Comparison of ENCODE assay signal across 8 cellular contexts in the genomic region with DNA sequence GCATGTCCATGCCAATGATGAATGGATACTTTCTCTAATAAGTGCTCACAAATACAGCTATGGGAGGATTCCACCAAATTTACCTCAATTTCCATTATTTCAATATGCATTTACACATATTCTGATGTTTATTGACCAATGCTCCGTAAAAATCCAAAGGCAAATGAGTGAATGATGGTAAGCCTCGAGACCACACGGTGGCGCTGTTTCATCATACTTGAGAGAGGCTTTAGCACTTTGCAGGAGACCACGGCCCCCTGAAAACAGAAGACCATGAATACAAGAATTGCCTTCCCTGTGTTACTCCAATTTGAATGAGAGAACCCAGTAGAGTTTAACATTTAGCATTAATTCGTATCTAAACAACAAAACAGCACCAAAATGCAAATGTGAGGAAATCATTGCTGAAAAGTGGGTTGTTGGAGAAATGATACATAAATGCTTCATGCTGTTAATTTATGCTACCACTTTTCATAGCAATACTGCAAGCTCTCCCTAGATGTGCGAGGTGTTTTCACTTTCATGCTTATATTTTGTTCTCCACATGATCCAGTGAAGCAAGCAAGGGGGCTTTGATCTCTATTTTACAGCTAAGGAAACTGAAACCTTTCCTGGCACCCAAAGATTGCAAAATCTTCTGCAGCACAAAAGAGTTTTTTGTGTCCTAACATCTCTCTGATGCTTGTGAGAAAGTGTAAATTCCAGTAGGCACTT. TPM values are rescaled to one million over a fixed set of nuclear protein-coding genes. Genes with fewer than 3 reads are reported as not detected.
DNase-seq lines count a peak whose midpoint lies in the region; ATAC-seq and TF ChIP-seq lines count a peak whose summit lies in the region.

No MANE protein-coding gene starts in this region.

- no peaks in the 10 kb centered on the region for H3K36me3 ChIP-seq in CD8-positive, alpha-beta memory T cell (ENCODE audit: insufficient read depth, low read length)
- H3K36me3 ChIP-seq in HCT116 (ENCODE audit: control insufficient read depth in 1 of 2, insufficient read depth in 2 of 2, low read length in 2 of 2), result no peaks in the 10 kb centered on the region
- H3K36me3 ChIP-seq in lung (ENCODE audit: control insufficient read depth in 2 of 2, insufficient read depth in 2 of 2, low read length in 2 of 2), result no peaks in the 10 kb centered on the region

- 5 to 7% methylated on average over 7 of the region's 7 CpGs for WGBS in lung, 2 donors

- H3K4me3 ChIP-seq in CD8-positive, alpha-beta memory T cell (ENCODE audit: low read length), result no peak overlapping the region
- H3K4me3 ChIP-seq in HCT116 (replicated peaks in 1 of 2; ENCODE audit: low read depth in 1 of 2, low read length in 2 of 2) (no peak overlapping the region), dorsolateral prefrontal cortex (peak overlapping the region in 29 of 59 donors; percentile 0 to 47 (median 18)), lung (no peak overlapping the region)

- no TSS peak for BruUV-seq in HCT116 (replicated peaks; lab: Mats Ljungman, UMichigan)

- peak overlapping the region; percentile 90 for H2AFZ ChIP-seq in HCT116 (ENCODE audit: low read depth, low read length, poor library complexity, severe bottlenecking)

- no peaks in the 10 kb centered on the region for H3K79me2 ChIP-seq in HCT116 (ENCODE audit: insufficient read depth, low read length)

- peak overlapping the region in 1 of 7 donors; percentile 56 for H3K4me3 Mint-ChIP-seq in CD8-positive, alpha-beta memory T cell

- H3K27ac ChIP-seq in CD8-positive, alpha-beta memory T cell (ENCODE audit: low read depth, low read length), result no peak overlapping the region
- H3K27ac ChIP-seq in HCT116 (ENCODE audit: low read depth, low read length) (no peak overlapping the region), dorsolateral prefrontal cortex (no peak overlapping the region), lung (ENCODE audit: low read depth in 1 of 2, low read length in 1 of 2) (no peak overlapping the region)

- no peaks in the 10 kb centered on the region for H3K27me3 ChIP-seq in CD8-positive, alpha-beta memory T cell (ENCODE audit: insufficient read depth, low read length, poor library complexity, severe bottlenecking)
- H3K27me3 ChIP-seq in HCT116 (ENCODE audit: insufficient read depth, low read length) (no peaks in the 10 kb centered on the region), dorsolateral prefrontal cortex (no peaks in the 10 kb centered on the region), lung (ENCODE audit: control insufficient read depth, insufficient read depth) (no peaks in the 10 kb centered on the region)

- peak; percentile 26 to 66 (median 44) for DNase-seq in CD8-positive, alpha-beta memory T cell
- DNase-seq in HCT116 (ENCODE audit: low read depth, low spot score) (peak; percentile 72), NCI-H460 (ENCODE audit: extremely low read depth, low read depth) (peak; percentile 82), dorsolateral prefrontal cortex (peak; percentile 61 to 83 (median 68)), lung (ENCODE audit: low spot score) (peak; percentile 49)
- DNase-seq in activated CD4-positive, alpha-beta T cell treated with anti-CD3 and anti-CD28 coated beads, Interleukin-2, amount 50 U/mL, for 4 hours, result peak; percentile 39 to 54
- peak; percentile 22 for DNase-seq in stimulated activated CD8-positive, alpha-beta memory T cell treated with anti-CD3 and anti-CD28 coated beads, Interleukin-12 subunit alpha, Interleukin-12 subunit beta, amount 100 ng/mL, for 4 hours (ENCODE audit: low read depth)

- H3K9me2 ChIP-seq in HCT116 (ENCODE audit: insufficient read depth), result no peaks in the 10 kb centered on the region

- H3K4me2 ChIP-seq in HCT116 (ENCODE audit: low read length), result peak overlapping the region; percentile 38

- no peak for TF ChIP-seq POLR2A in HCT116 (IDR thresholded peaks at IDR 0.05; ENCODE audit: borderline replicate concordance, extremely low read depth, insufficient read depth, insufficient read length)

- ATAC-seq in HCT116 (peak; percentile 52), lung (ENCODE audit: insufficient read depth, low FRiP score) (peak; percentile 60), HG03097 (IDR thresholded peaks at IDR 0.05; ENCODE audit: low FRiP score, unreplicated experiment) (no peak)

- POLR2A ChIA-PET in CD8-positive, alpha-beta memory T cell (lab: Charles Lee), result no interaction called here
- POLR2A ChIA-PET in HCT116 (lab: Charles Lee), result interaction anchor here (1.7 kb wide), 1 partner anchor 184 kb away, joined by 4 read pairs; no protein-coding TSS in a partner anchor

- CTCF ChIA-PET in CD8-positive, alpha-beta memory T cell (lab: Charles Lee), result interaction anchor here (0.6 to 9.5 kb wide), 26 partner anchors 9 to 998 kb away, joined by 3 to 106 read pairs (median 4); no protein-coding TSS in a partner anchor
- CTCF ChIA-PET in HCT116 (lab: Charles Lee), result interaction anchor here (0.7 to 9.6 kb wide), 23 partner anchors 10 to 1139 kb away, joined by 3 to 356 read pairs (median 6); no protein-coding TSS in a partner anchor

- no peaks in the 10 kb centered on the region for H3K9me3 ChIP-seq in CD8-positive, alpha-beta memory T cell (ENCODE audit: low read length)
- H3K9me3 ChIP-seq in HCT116 (ENCODE audit: control insufficient read depth in 1 of 2, insufficient read depth in 1 of 2, low read depth in 1 of 2, low read length in 2 of 2) (no peaks in the 10 kb centered on the region), lung (ENCODE audit: control insufficient read depth in 2 of 2, insufficient read depth in 1 of 2, low read length in 1 of 2) (no peaks in the 10 kb centered on the region)

- H3K4me1 Mint-ChIP-seq in CD8-positive, alpha-beta memory T cell, result peaks cover 26 to 29% (median 28%) of the 10 kb centered on the region in 3 donors

- intact Hi-C loops in HCT116 (cut with micrococcal nuclease) (loop anchor here (1.0 to 5.0 kb wide), 6 partner anchors 180 to 1140 kb away; no protein-coding TSS in a partner anchor), dorsolateral prefrontal cortex (cut with DNase I) (loop anchor here (1.0 to 10.0 kb wide), 4 partner anchors 180 to 538 kb away; no protein-coding TSS in a partner anchor)

- H3K9me3 Mint-ChIP-seq in CD8-positive, alpha-beta memory T cell, result no peaks in the 10 kb centered on the region

- RAD21 ChIA-PET in HCT116 (lab: Charles Lee; ENCODE audit: low non-redundant PET in 1 of 2, low total read pairs in 2 of 2, uncharacterized antibody in 2 of 2, unreplicated experiment in 2 of 2), result interaction anchor here (1.3 to 2.6 kb wide), 3 partner anchors 184 to 486 kb away, joined by 8 to 12 read pairs (median 11); no protein-coding TSS in a partner anchor

- H3K4me1 ChIP-seq in CD8-positive, alpha-beta memory T cell (ENCODE audit: insufficient read depth, low read length), result peaks cover 15% of the 10 kb centered on the region
- peaks cover 5 to 10% of the 10 kb centered on the region in 2 experiments; a peak in 3 of 4 replicates for H3K4me1 ChIP-seq in HCT116 (ENCODE audit: control insufficient read depth in 1 of 2, insufficient read depth in 2 of 2, low read length in 2 of 2)
- H3K4me1 ChIP-seq in lung (ENCODE audit: control insufficient read depth in 2 of 2, insufficient read depth in 2 of 2, low read length in 2 of 2), result no peaks in the 10 kb centered on the region

- no peaks in the 10 kb centered on the region for H3K36me3 Mint-ChIP-seq in CD8-positive, alpha-beta memory T cell

- H3K27me3 Mint-ChIP-seq in CD8-positive, alpha-beta memory T cell, result peaks cover 0 to 2% of the 10 kb centered on the region in 2 donors

- H3K9ac ChIP-seq in HCT116 (ENCODE audit: low read length), result no peak overlapping the region

- peak; percentile 83 for TF ChIP-seq RAD21 in HCT116 (IDR thresholded peaks at IDR 0.05; ENCODE audit: low read depth)

- no peak overlapping the region for H3K27ac Mint-ChIP-seq in CD8-positive, alpha-beta memory T cell

- H4K20me1 ChIP-seq in HCT116 (ENCODE audit: insufficient read depth), result no peaks in the 10 kb centered on the region

- TF ChIP-seq CTCF in HCT116 (IDR thresholded peaks at IDR 0.05 in 2 of 3, conservative IDR thresholded peaks at IDR 0.05 in 1 of 3; ENCODE audit: borderline replicate concordance in 1 of 3, insufficient read depth in 1 of 3, low read depth in 2 of 3, low read length in 2 of 3) (peak; percentile 64 to 95 (median 79)), dorsolateral prefrontal cortex (IDR thresholded peaks at IDR 0.05 in 54 of 56, conservative IDR thresholded peaks at IDR 0.05 in 2 of 56; ENCODE audit: low read depth in 1 of 56, partially characterized antibody in 56 of 56) (peak; percentile 88 to 99 (median 94)), lung (IDR thresholded peaks at IDR 0.05; ENCODE audit: control extremely low read depth, extremely low read depth) (peak; percentile 81)

TF ChIP-seq in HCT116, 20 proteins besides CTCF, POLR2A, EP300 and RAD21:
- TF ChIP-seq, protein P1, sequence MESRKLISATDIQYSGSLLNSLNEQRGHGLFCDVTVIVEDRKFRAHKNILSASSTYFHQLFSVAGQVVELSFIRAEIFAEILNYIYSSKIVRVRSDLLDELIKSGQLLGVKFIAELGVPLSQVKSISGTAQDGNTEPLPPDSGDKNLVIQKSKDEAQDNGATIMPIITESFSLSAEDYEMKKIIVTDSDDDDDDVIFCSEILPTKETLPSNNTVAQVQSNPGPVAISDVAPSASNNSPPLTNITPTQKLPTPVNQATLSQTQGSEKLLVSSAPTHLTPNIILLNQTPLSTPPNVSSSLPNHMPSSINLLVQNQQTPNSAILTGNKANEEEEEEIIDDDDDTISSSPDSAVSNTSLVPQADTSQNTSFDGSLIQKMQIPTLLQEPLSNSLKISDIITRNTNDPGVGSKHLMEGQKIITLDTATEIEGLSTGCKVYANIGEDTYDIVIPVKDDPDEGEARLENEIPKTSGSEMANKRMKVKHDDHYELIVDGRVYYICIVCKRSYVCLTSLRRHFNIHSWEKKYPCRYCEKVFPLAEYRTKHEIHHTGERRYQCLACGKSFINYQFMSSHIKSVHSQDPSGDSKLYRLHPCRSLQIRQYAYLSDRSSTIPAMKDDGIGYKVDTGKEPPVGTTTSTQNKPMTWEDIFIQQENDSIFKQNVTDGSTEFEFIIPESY (IDR thresholded peaks at IDR 0.05; ENCODE audit: extremely low read depth, insufficient replicate concordance, low read length), result no peak
- TF ChIP-seq JUND (IDR thresholded peaks at IDR 0.05) (no peak), SRF (IDR thresholded peaks at IDR 0.05; ENCODE audit: low read depth) (peak; percentile 33; the same call in 1 of the 2 replicates)

RNA-seq across cellular contexts. Expression of gene TRIL, which starts 35.4 kb away (rescaled TPM):
- total RNA-seq in CD8-positive, alpha-beta memory T cell, result not detected
- not detected for polyA plus RNA-seq in CD8-positive, alpha-beta memory T cell
- not detected for total RNA-seq in HCT116 (2021; ENCODE audit: unreplicated experiment)
- not detected in 2 replicates for polyA plus RNA-seq in HCT116 (2012)
- 0.05 and 0.12 TPM in 2 replicates for total RNA-seq in NCI-H460 (2014; rRNA removed; shearing (Covaris generic))
- 0.02 and 0.10 TPM in 2 replicates for polyA plus RNA-seq in NCI-H460 (2014; cell fraction: nucleus; rRNA removed)
- 100 to 1,000 TPM in 1 of 120 experiments, 10 to 100 TPM in 118, 1 to 10 TPM in 1; 9.8 to 122 (median 34.1) TPM for total RNA-seq in dorsolateral prefrontal cortex
- 10 to 100 TPM in 1 of 2 donors, 1 to 10 TPM in 1; 2.9 to 17.0 TPM for total RNA-seq in lung
- polyA plus RNA-seq in lung, result under 1 TPM; 0.52 to 0.65 TPM

Comparison
In these comparisons a context has a peak if more than half of its experiments do, and no peak if none do; other contexts are left out.
1. DNase-seq: peak in every context shown above with its lines; median percentile 82 in NCI-H460; 72 in HCT116; 68 in dorsolateral prefrontal cortex; 49 in lung; 46 in activated CD4-positive, alpha-beta T cell treated with anti-CD3 and anti-CD28 coated beads, Interleukin-2, amount 50 U/mL, for 4 hours; 44 in CD8-positive, alpha-beta memory T cell; 22 in stimulated activated CD8-positive, alpha-beta memory T cell treated with anti-CD3 and anti-CD28 coated beads, Interleukin-12 subunit alpha, Interleukin-12 subunit beta, amount 100 ng/mL, for 4 hours.